Comparison of ENCODE assay signal across 1 cellular context in the genomic region with DNA sequence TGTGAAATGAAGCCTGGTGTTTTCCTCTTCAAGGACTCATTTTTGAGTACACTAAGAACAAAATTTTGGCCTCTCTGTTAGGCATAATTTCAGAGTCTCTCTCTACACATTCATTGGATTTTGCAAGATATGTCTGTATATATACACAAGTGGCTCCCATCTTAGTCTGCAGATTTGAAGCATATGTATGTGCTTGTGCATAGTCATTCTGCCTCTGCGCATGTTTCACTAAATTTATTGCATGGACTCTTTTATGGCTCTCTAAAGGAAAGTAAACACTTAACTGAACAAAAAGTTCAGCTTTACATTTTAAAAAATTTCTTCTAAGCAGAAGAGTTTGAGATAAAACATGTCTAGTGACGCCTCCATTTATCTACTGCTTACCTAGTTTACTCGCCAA.
TF ChIP-seq lines count a peak whose summit lies in the region.

No MANE protein-coding gene starts in this region.

TF ChIP-seq in HEK293, 187 proteins besides CTCF, POLR2A, EP300 and RAD21 (continued from another document):
- TF ChIP-seq MYNN (tag by site-specific recombination; IDR thresholded peaks at IDR 0.05; ENCODE audit: borderline replicate concordance), result no peak
